In the genomic region with DNA sequence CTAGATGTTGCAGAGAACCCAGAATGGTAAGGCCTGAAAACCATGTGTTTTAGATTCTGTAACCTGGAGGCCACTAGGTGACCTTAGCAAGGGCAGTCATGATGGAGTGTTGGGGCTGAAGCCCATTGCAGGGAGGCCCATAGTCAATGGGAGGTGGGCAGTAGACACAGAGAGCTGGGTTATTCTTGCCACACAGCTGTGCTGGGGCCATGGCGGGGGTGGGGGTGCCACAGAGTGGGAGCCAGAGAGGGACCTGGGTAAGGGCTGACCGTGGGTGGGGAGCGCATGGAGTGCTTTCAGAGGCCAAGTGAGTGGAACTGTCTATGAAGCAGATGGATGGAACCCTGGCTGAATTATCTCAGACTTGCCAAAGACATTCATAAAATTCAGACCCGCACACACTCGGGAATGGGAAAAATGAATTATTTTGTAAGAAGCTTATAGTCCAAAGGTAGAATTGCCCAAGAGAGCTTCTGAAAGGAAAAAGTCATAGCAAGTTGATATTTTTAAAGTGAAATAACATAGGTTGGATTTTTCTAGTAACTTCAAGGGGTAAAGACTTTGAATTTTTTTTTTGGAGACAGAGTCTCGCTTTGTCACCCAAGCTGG, we compare ENCODE assay signal across 10 cellular contexts. TPM values are rescaled to one million over a fixed set of nuclear protein-coding genes. Genes with fewer than 3 reads are reported as not detected.
DNase-seq lines count a peak whose midpoint lies in the region; ATAC-seq and TF ChIP-seq lines count a peak whose summit lies in the region.
"Had no signal": no experiment of that assay in that cellular context is flagged by ENCODE, and none has a peak within 500 bp of the region (broad histone marks: within the 10 kb centered on the region; RNA-seq: fewer than 3 reads in every experiment).

No MANE protein-coding gene starts in this region.

- peaks cover 0 to 2% of the 10 kb centered on the region in 2 donors for H3K36me3 Mint-ChIP-seq in activated T-cell treated with anti-CD3 and anti-CD28 coated beads, Interleukin-2, amount 50 U/mL, for 72 hours (ENCODE audit: insufficient read depth in 2 of 2)
- H3K36me3 Mint-ChIP-seq in activated naive CD8-positive, alpha-beta T cell treated with anti-CD3 and anti-CD28 coated beads, Interleukin-2, amount 10 ng/mL, durations not matched to agents 7 days and 5 days = peaks cover 21% of the 10 kb centered on the region
- peaks cover 8% of the 10 kb centered on the region for H3K36me3 Mint-ChIP-seq in memory B cell

- peaks cover 0 to 3% of the 10 kb centered on the region in 2 donors for H3K9me3 Mint-ChIP-seq in activated T-cell treated with anti-CD3 and anti-CD28 coated beads, Interleukin-2, amount 50 U/mL, for 72 hours
- H3K9me3 Mint-ChIP-seq in activated naive CD8-positive, alpha-beta T cell treated with anti-CD3 and anti-CD28 coated beads, Interleukin-2, amount 10 ng/mL, durations not matched to agents 7 days and 5 days = no peaks in the 10 kb centered on the region
- H3K9me3 Mint-ChIP-seq in memory B cell = peaks cover 2% of the 10 kb centered on the region

- H3K4me3 Mint-ChIP-seq in activated T-cell treated with anti-CD3 and anti-CD28 coated beads, Interleukin-2, amount 50 U/mL, for 72 hours = peak overlapping the region; percentile 5 to 50
- no peak overlapping the region for H3K4me3 Mint-ChIP-seq in activated naive CD8-positive, alpha-beta T cell treated with anti-CD3 and anti-CD28 coated beads, Interleukin-2, amount 10 ng/mL, durations not matched to agents 7 days and 5 days
- H3K4me3 Mint-ChIP-seq in memory B cell = peak overlapping the region; percentile 27

- no peak overlapping the region for H3K4me3 ChIP-seq in tibial artery

- H3K27me3 ChIP-seq in tibial artery = no peaks in the 10 kb centered on the region

- no peak for TF ChIP-seq CTCF in tibial artery (IDR thresholded peaks at IDR 0.05)

- H3K27ac Mint-ChIP-seq in activated T-cell treated with anti-CD3 and anti-CD28 coated beads, Interleukin-2, amount 50 U/mL, for 72 hours = peak overlapping the region; percentile 89
- no peak overlapping the region for H3K27ac Mint-ChIP-seq in activated naive CD8-positive, alpha-beta T cell treated with anti-CD3 and anti-CD28 coated beads, Interleukin-2, amount 10 ng/mL, durations not matched to agents 7 days and 5 days
- H3K27ac Mint-ChIP-seq in memory B cell = peak overlapping the region; percentile 97

- no peaks in the 10 kb centered on the region for H3K36me3 ChIP-seq in tibial artery

- H3K9me3 ChIP-seq in tibial artery = no peaks in the 10 kb centered on the region

- no peaks in the 10 kb centered on the region for H3K27me3 Mint-ChIP-seq in activated T-cell treated with anti-CD3 and anti-CD28 coated beads, Interleukin-2, amount 50 U/mL, for 72 hours (ENCODE audit: low read depth)
- H3K27me3 Mint-ChIP-seq in activated naive CD8-positive, alpha-beta T cell treated with anti-CD3 and anti-CD28 coated beads, Interleukin-2, amount 10 ng/mL, durations not matched to agents 7 days and 5 days = no peaks in the 10 kb centered on the region
- H3K27me3 Mint-ChIP-seq in memory B cell = no peaks in the 10 kb centered on the region

- intact Hi-C loops in tibial artery (cut with DNase I; ENCODE audit: low total_unique reads) = loop anchor here (10.0 kb wide), 1 partner anchor 55 kb away; a partner anchor contains a TSS

- no peak for ATAC-seq in activated T-cell treated with anti-CD3 and anti-CD28 coated beads, Interleukin-2, amount 50 U/mL, for 72 hours (replicated peaks in 1 of 2)
- ATAC-seq in activated naive CD8-positive, alpha-beta T cell treated with anti-CD3 and anti-CD28 coated beads, Interleukin-2, amount 10 ng/mL, durations not matched to agents 7 days and 5 days (ENCODE audit: low read depth) = no peak
- ATAC-seq in memory B cell (ENCODE audit: low read depth) = no peak
- no peak for ATAC-seq in HG02642 (IDR thresholded peaks at IDR 0.05; ENCODE audit: poor library complexity, unreplicated experiment)

- POLR2A ChIA-PET in activated naive CD8-positive, alpha-beta T cell treated with anti-CD3 and anti-CD28 coated beads, Interleukin-2, amount 10 ng/mL, durations not matched to agents 7 days and 5 days (lab: Charles Lee) = interaction anchor here (0.6 to 0.9 kb wide), 2 partner anchors 9 to 21 kb away, joined by 3 to 4 read pairs; no protein-coding TSS in a partner anchor

- H3K4me1 Mint-ChIP-seq in activated T-cell treated with anti-CD3 and anti-CD28 coated beads, Interleukin-2, amount 50 U/mL, for 72 hours (ENCODE audit: low read depth) = peaks cover 91% of the 10 kb centered on the region
- peaks cover 73% of the 10 kb centered on the region for H3K4me1 Mint-ChIP-seq in activated naive CD8-positive, alpha-beta T cell treated with anti-CD3 and anti-CD28 coated beads, Interleukin-2, amount 10 ng/mL, durations not matched to agents 7 days and 5 days
- H3K4me1 Mint-ChIP-seq in memory B cell = peaks cover 62% of the 10 kb centered on the region

- peaks cover 0 to 78% (median 58%) of the 10 kb centered on the region in 4 donors for H3K4me1 ChIP-seq in tibial artery

- no peak for DNase-seq in activated T-cell treated with anti-CD3 and anti-CD28 coated beads, Interleukin-2, amount 50 U/mL, for 72 hours
- no peak for DNase-seq in activated T-cell treated with anti-CD3 and anti-CD28 coated beads, Interleukin-2, amount 50 U/mL, for 1 hour
- DNase-seq in activated naive CD8-positive, alpha-beta T cell treated with anti-CD3 and anti-CD28 coated beads, Interleukin-2, amount 10 ng/mL, durations not matched to agents 7 days and 5 days = peak; percentile 10
- DNase-seq in memory B cell (ENCODE audit: low spot score in 2 of 2) = no peak
- DNase-seq in tibial artery = peak; percentile 16 to 40
- no peak for DNase-seq in AG08396 (ENCODE audit: low spot score)
- no peak for DNase-seq in stimulated activated naive CD4-positive, alpha-beta T cell (lab: John Stamatoyannopoulos, UW)
- DNase-seq: NCI-H1694 treated with DMSO at 0.1 percent for 48 hours, occipital lobe had no signal

- peak overlapping the region in 1 of 2 donors; percentile 66 for H3K27ac ChIP-seq in tibial artery

RNA-seq across cellular contexts. Expression of a gene that starts 53.9 kb away (rescaled TPM):
- total RNA-seq in activated T-cell treated with anti-CD3 and anti-CD28 coated beads, Interleukin-2, amount 50 U/mL, for 72 hours = 10 to 100 TPM; 47.4 to 68.9 TPM
- total RNA-seq in activated naive CD8-positive, alpha-beta T cell treated with anti-CD3 and anti-CD28 coated beads, Interleukin-2, amount 10 ng/mL, durations not matched to agents 7 days and 5 days = 10 to 100 TPM; 74.1 to 75.9 TPM

Comparison
In these comparisons a context has a peak if more than half of its experiments do, and no peak if none do; other contexts are left out.
1. DNase-seq: peak in activated naive CD8-positive, alpha-beta T cell treated with anti-CD3 and anti-CD28 coated beads, Interleukin-2, amount 10 ng/mL, durations not matched to agents 7 days and 5 days (single experiment) and tibial artery (2 of 2); none in activated T-cell treated with anti-CD3 and anti-CD28 coated beads, Interleukin-2, amount 50 U/mL, for 72 hours (0 of 2), activated T-cell treated with anti-CD3 and anti-CD28 coated beads, Interleukin-2, amount 50 U/mL, for 1 hour (single experiment), memory B cell (0 of 2), AG08396 (single experiment) and stimulated activated naive CD4-positive, alpha-beta T cell (0 of 6).